Comparison of ENCODE assay signal across 17 cellular contexts in genomic region chr11:133504906-133505305, GRCh38. TPM values are rescaled to one million over a fixed set of nuclear protein-coding genes. Genes with fewer than 3 reads are reported as not detected.
A peak's percentile ranks its signal among the peaks of the same experiment; 100 is the strongest.
DNase-seq lines count a peak whose midpoint lies in the region; TF ChIP-seq lines count a peak whose summit lies in the region.
"Had no signal": no experiment of that assay in that cellular context is flagged by ENCODE, and none has a peak within 500 bp of the region (broad histone marks: within the 10 kb centered on the region; RNA-seq: fewer than 3 reads in every experiment).

No MANE protein-coding gene starts in this region.

- H3K27me3 ChIP-seq in esophagus muscularis mucosa (peaks cover 0 to 28% (median 0%) of the 10 kb centered on the region in 4 donors), tibial artery (no peaks in the 10 kb centered on the region)

- no peak overlapping the region for H3K4me3 ChIP-seq in esophagus muscularis mucosa
- H3K4me3 ChIP-seq in tibial artery: no peak overlapping the region

- no peaks in the 10 kb centered on the region for H3K27me3 Mint-ChIP-seq in neural crest cell (ENCODE audit: low read depth)
- H3K27me3 Mint-ChIP-seq: CD4-positive, alpha-beta T cell; CD8-positive, alpha-beta memory T cell had no signal

- H3K4me1 ChIP-seq in esophagus muscularis mucosa (no peaks in the 10 kb centered on the region), tibial artery (peaks cover 0 to 11% (median 4%) of the 10 kb centered on the region in 4 donors)

- no peaks in the 10 kb centered on the region for H3K36me3 Mint-ChIP-seq in neural crest cell (ENCODE audit: low read depth)
- H3K36me3 Mint-ChIP-seq: CD14-positive monocyte had no signal

- H3K9me3 Mint-ChIP-seq in neural crest cell: no peaks in the 10 kb centered on the region
- H3K9me3 Mint-ChIP-seq: CD4-positive, alpha-beta T cell had no signal

- 59% methylated on average over 8 of the region's 8 CpGs for WGBS in esophagus muscularis mucosa

- H3K9me3 ChIP-seq in esophagus muscularis mucosa (no peaks in the 10 kb centered on the region), tibial artery (no peaks in the 10 kb centered on the region)

- no peaks in the 10 kb centered on the region for H3K36me3 ChIP-seq in esophagus muscularis mucosa
- H3K36me3 ChIP-seq in tibial artery: no peaks in the 10 kb centered on the region

- intact Hi-C loops in esophagus muscularis mucosa (cut with DNase I): no loop called here
- intact Hi-C loops in tibial artery (cut with DNase I; ENCODE audit: low total_unique reads): no loop called here

- no peak overlapping the region for H3K27ac ChIP-seq in esophagus muscularis mucosa (replicated peaks in 1 of 4)
- H3K27ac ChIP-seq in tibial artery: no peak overlapping the region

- peak; percentile 62 for DNase-seq in ELF-1 (ENCODE audit: low read depth, low spot score)
- DNase-seq in esophagus muscularis mucosa (ENCODE audit: extremely low spot score): peak; percentile 57
- no peak for DNase-seq in neural crest cell (ENCODE audit: low read depth, low spot score)
- no peak for DNase-seq in tibial artery
- no peak for DNase-seq in SKM-1 (lab: John Stamatoyannopoulos, UW; ENCODE audit: unreplicated experiment)
- no peak for DNase-seq in cerebellum (ENCODE audit: low spot score)
- DNase-seq: CD4-positive, alpha-beta T cell; CD8-positive, alpha-beta memory T cell; DMS 273 treated with DMSO at 0.1 percent for 48 hours; DMS79; EL; GF-D8; GOT3; H7 had no signal

- H3K4me1 Mint-ChIP-seq in neural crest cell: peaks cover 66% of the 10 kb centered on the region
- H3K4me1 Mint-ChIP-seq: CD14-positive monocyte; CD8-positive, alpha-beta memory T cell had no signal

- TF ChIP-seq CTCF in esophagus muscularis mucosa (IDR thresholded peaks at IDR 0.05) (no peak), neural crest cell (conservative IDR thresholded peaks at IDR 0.05) (no peak), tibial artery (IDR thresholded peaks at IDR 0.05) (no peak)

- no peak for TF ChIP-seq EP300 in esophagus muscularis mucosa (IDR thresholded peaks at IDR 0.05)

- no peak overlapping the region for H3K27ac Mint-ChIP-seq in neural crest cell (ENCODE audit: unreplicated experiment)
- H3K27ac Mint-ChIP-seq: CD14-positive monocyte; CD4-positive, alpha-beta T cell; CD8-positive, alpha-beta memory T cell had no signal

- no peak for TF ChIP-seq POLR2A in esophagus muscularis mucosa (IDR thresholded peaks at IDR 0.05; ENCODE audit: low read depth)

- peak overlapping the region; percentile 38 for H3K4me3 Mint-ChIP-seq in neural crest cell
- H3K4me3 Mint-ChIP-seq: CD14-positive monocyte; CD4-positive, alpha-beta T cell; CD8-positive, alpha-beta memory T cell had no signal

RNA-seq across cellular contexts. Expression of gene OPCML, which starts 27.4 kb away (rescaled TPM):
- total RNA-seq in esophagus muscularis mucosa: under 1 TPM; 0.06 to 0.83 (median 0.24) TPM
- total RNA-seq in neural crest cell: 0.91 and 1.2 TPM in 2 replicates
- total RNA-seq in cerebellum: 29.8 TPM
- total RNA-seq: A172; CD4-positive, alpha-beta T cell; CD8-positive, alpha-beta memory T cell; G401 had no signal

Comparison
In these comparisons a context has a peak if more than half of its experiments do, and no peak if none do; other contexts are left out.
1. DNase-seq: peak in ELF-1 (single experiment) and esophagus muscularis mucosa (single experiment); none in neural crest cell (single experiment), tibial artery (0 of 2), SKM-1 (single experiment) and cerebellum (single experiment).
2. RNA of gene OPCML, which starts 27.4 kb away (total RNA-seq): 29.8 TPM in cerebellum (single experiment); 0.91 to 1.2 TPM in neural crest cell and 0.06 to 0.83 TPM in esophagus muscularis mucosa; every median in the first group is over 10 times any median in the second.